Comparison of ENCODE assay signal across 14 cellular contexts in genomic region chr10:5496261-5497250, GRCh38. TPM values are rescaled to one million over a fixed set of nuclear protein-coding genes. Genes with fewer than 3 reads are reported as not detected.
"Had no signal": no experiment of that assay in that cellular context is flagged by ENCODE, and none has a peak within 500 bp of the region (broad histone marks: within the 10 kb centered on the region; RNA-seq: fewer than 3 reads in every experiment).

No MANE protein-coding gene starts in this region.

- DNase-seq: activated CD4-positive, alpha-beta T cell treated with anti-CD3 and anti-CD28 coated beads for 1 hour; activated CD4-positive, alpha-beta T cell treated with anti-CD3 and anti-CD28 coated beads, Interleukin-2, amount 50 U/mL, for 4 hours; activated naive CD4-positive, alpha-beta T cell treated with anti-CD3 and anti-CD28 coated beads, Interleukin-2, amount 50 U/mL, for 16 hours; adrenal gland; left lung; natural killer cell; T-cell; T-helper 9 cell; testis had no signal

- H3K27me3 ChIP-seq: adrenal gland, cardiac muscle cell, hepatocyte, left lung, testis had no signal

- H3K36me3 ChIP-seq: adrenal gland, cardiac muscle cell, left lung had no signal

- H3K4me1 ChIP-seq: adrenal gland, left lung, testis had no signal

- H3K9me3 ChIP-seq: adrenal gland, testis had no signal

- H3K4me3 ChIP-seq: adrenal gland, cardiac muscle cell, hepatocyte, left lung, testis had no signal

- H3K27ac ChIP-seq: adrenal gland, cardiac muscle cell, hepatocyte, left lung, testis had no signal

RNA-seq across cellular contexts. Expression of gene CALML5, which starts 2.8 kb away (rescaled TPM):
- total RNA-seq: activated T-helper 2 cell treated with anti-CD3 and anti-CD28 coated beads, Interferon-gamma antibody, Interleukin-2, Interleukin-4, amounts not matched to agents 10 μg/mL and 5 μg/mL and 100 μg/mL, durations not matched to agents 14 hours and 24 hours and 36 hours; adrenal gland; cardiac muscle cell; hepatocyte; left lung; mucosa of gallbladder; natural killer cell; T-cell; urinary bladder had no signal

RNA-seq across cellular contexts. Expression of gene CALML3, which starts 28.2 kb away (rescaled TPM):
- total RNA-seq: activated T-helper 2 cell treated with anti-CD3 and anti-CD28 coated beads, Interferon-gamma antibody, Interleukin-2, Interleukin-4, amounts not matched to agents 10 μg/mL and 5 μg/mL and 100 μg/mL, durations not matched to agents 14 hours and 24 hours and 36 hours; adrenal gland; cardiac muscle cell; hepatocyte; left lung; mucosa of gallbladder; natural killer cell; T-cell; urinary bladder had no signal
